10 cellular contexts compared by ENCODE assay signal in the genomic region with DNA sequence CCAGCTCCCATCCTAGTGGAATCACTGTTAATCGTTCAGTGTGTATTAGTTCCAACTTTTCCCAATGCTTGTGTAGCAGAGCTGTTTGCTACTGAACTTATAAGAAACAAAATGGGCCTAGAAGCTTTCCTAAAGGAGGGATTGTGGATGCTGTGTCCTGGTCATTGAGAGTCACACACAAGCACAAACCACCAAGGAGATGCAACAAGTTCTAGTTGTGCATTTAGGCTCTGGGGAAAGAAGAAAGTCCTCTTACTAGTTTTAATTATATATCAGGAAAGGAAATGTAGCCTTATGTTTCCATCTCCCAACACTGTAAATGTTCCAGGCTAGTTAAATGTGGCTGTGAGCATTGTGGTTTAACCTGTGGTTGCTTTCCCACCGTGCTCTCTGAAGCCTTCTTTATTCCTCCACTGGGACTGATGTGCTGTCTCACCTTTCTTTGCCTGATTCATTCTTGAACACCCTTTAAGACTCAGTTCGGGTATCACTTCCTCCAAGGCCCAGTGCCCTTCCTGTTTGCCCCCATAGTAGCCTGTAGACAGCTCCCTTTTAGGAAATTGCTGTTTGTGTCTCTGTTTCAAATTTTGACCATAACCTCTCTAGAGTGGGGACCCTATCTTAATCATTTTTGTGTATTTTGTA. TPM values are rescaled to one million over a fixed set of nuclear protein-coding genes. Genes with fewer than 3 reads are reported as not detected.
DNase-seq lines count a peak whose midpoint lies in the region; ATAC-seq and TF ChIP-seq lines count a peak whose summit lies in the region.
"Had no signal": no experiment of that assay in that cellular context is flagged by ENCODE, and none has a peak within 500 bp of the region (broad histone marks: within the 10 kb centered on the region; RNA-seq: fewer than 3 reads in every experiment).

No MANE protein-coding gene starts in this region.

- peak overlapping the region; percentile 21 for H3K4me3 ChIP-seq in Loucy (ENCODE audit: low read length, poor library complexity, severe bottlenecking)
- H3K4me3 ChIP-seq in naive thymus-derived CD4-positive, alpha-beta T cell (ENCODE audit: low read length), result no peak overlapping the region
- H3K4me3 ChIP-seq: psoas muscle, thyroid gland had no signal

- H3K36me3 ChIP-seq in Loucy (ENCODE audit: insufficient read depth, low read length), result no peaks in the 10 kb centered on the region
- no peaks in the 10 kb centered on the region for H3K36me3 ChIP-seq in naive thymus-derived CD4-positive, alpha-beta T cell (ENCODE audit: control insufficient read depth in 2 of 3, insufficient read depth in 3 of 3, low read length in 3 of 3)

- CTCF ChIA-PET in naive thymus-derived CD4-positive, alpha-beta T cell (lab: Charles Lee), result interaction anchor here (1.0 kb wide), 1 partner anchor 9 kb away, joined by 3 read pairs; no protein-coding TSS in a partner anchor

- TF ChIP-seq CTCF in Loucy (conservative IDR thresholded peaks at IDR 0.05; ENCODE audit: low read length), result no peak
- no peak for TF ChIP-seq CTCF in endothelial cell (IDR thresholded peaks at IDR 0.05; ENCODE audit: unreplicated experiment)

- ATAC-seq in GM18907 (IDR thresholded peaks at IDR 0.05; ENCODE audit: unreplicated experiment), result peak; percentile 100
- ATAC-seq in HG02759 (IDR thresholded peaks at IDR 0.05; ENCODE audit: unreplicated experiment), result peak; percentile 99
- peak; percentile 32 for ATAC-seq in naive thymus-derived CD4-positive, alpha-beta T cell
- ATAC-seq: psoas muscle had no signal

- no peak overlapping the region for H3K4me3 Mint-ChIP-seq in naive thymus-derived CD4-positive, alpha-beta T cell
- no peak overlapping the region for H3K4me3 Mint-ChIP-seq in endothelial cell (ENCODE audit: unreplicated experiment)

- peaks cover 0 to 4% (median 0%) of the 10 kb centered on the region in 11 donors for H3K9me3 Mint-ChIP-seq in naive thymus-derived CD4-positive, alpha-beta T cell
- H3K9me3 Mint-ChIP-seq in endothelial cell (ENCODE audit: unreplicated experiment), result no peaks in the 10 kb centered on the region

- no peak for DNase-seq in naive thymus-derived CD4-positive, alpha-beta T cell
- DNase-seq in hypothalamus (lab: John Stamatoyannopoulos, UW) (no peak), endothelial cell (ENCODE audit: low spot score) (no peak), NCI-H1694 (lab: John Stamatoyannopoulos, UW) (no peak), SHP77 treated with DMSO at 0.1 percent for 48 hours (lab: John Stamatoyannopoulos, UW) (no peak)
- DNase-seq: psoas muscle, thyroid gland had no signal

- H3K4me1 Mint-ChIP-seq in naive thymus-derived CD4-positive, alpha-beta T cell, result peaks cover 0 to 13% (median 8%) of the 10 kb centered on the region in 7 donors
- peaks cover 4% of the 10 kb centered on the region for H3K4me1 Mint-ChIP-seq in endothelial cell (ENCODE audit: unreplicated experiment)

- no peaks in the 10 kb centered on the region for H3K27me3 Mint-ChIP-seq in naive thymus-derived CD4-positive, alpha-beta T cell
- H3K27me3 Mint-ChIP-seq in endothelial cell (ENCODE audit: unreplicated experiment), result no peaks in the 10 kb centered on the region

- no peaks in the 10 kb centered on the region for H3K9me3 ChIP-seq in Loucy (ENCODE audit: insufficient read depth, low read depth, low read length)
- H3K9me3 ChIP-seq in naive thymus-derived CD4-positive, alpha-beta T cell (ENCODE audit: control insufficient read depth in 2 of 3, low read length in 3 of 3), result no peaks in the 10 kb centered on the region
- H3K9me3 ChIP-seq: psoas muscle, thyroid gland had no signal

- POLR2A ChIA-PET in naive thymus-derived CD4-positive, alpha-beta T cell (lab: Charles Lee), result no interaction called here

- H3K4me2 ChIP-seq in Loucy (ENCODE audit: low read depth, low read length, poor library complexity, severe bottlenecking), result peak overlapping the region; percentile 46

- H3K36me3 Mint-ChIP-seq in naive thymus-derived CD4-positive, alpha-beta T cell, result peaks cover 0 to 7% (median 4%) of the 10 kb centered on the region in 5 donors
- no peaks in the 10 kb centered on the region for H3K36me3 Mint-ChIP-seq in endothelial cell (ENCODE audit: low read depth, unreplicated experiment)

- peaks cover 7% of the 10 kb centered on the region; the same call in 1 of the 2 replicates for H3F3A ChIP-seq in Loucy (ENCODE audit: low read depth)

- H3K9me2 ChIP-seq in Loucy (replicated peaks; ENCODE audit: low read depth, low read length), result no peaks in the 10 kb centered on the region

- H2AFZ ChIP-seq in Loucy (ENCODE audit: low read length), result no peak overlapping the region

- no peak overlapping the region for H3K27ac Mint-ChIP-seq in naive thymus-derived CD4-positive, alpha-beta T cell
- no peak overlapping the region for H3K27ac Mint-ChIP-seq in endothelial cell (ENCODE audit: unreplicated experiment)

- intact Hi-C loops in naive thymus-derived CD4-positive, alpha-beta T cell (cut with micrococcal nuclease), result no loop called here

- no peaks in the 10 kb centered on the region for H3K27me3 ChIP-seq in Loucy (ENCODE audit: insufficient read depth, low read length, poor library complexity, severe bottlenecking)
- no peaks in the 10 kb centered on the region for H3K27me3 ChIP-seq in naive thymus-derived CD4-positive, alpha-beta T cell (ENCODE audit: control insufficient read depth in 2 of 2, insufficient read depth in 2 of 2, low read length in 2 of 2)
- H3K27me3 ChIP-seq: thyroid gland had no signal

- no peaks in the 10 kb centered on the region for H4K20me1 ChIP-seq in Loucy (ENCODE audit: insufficient read depth, low read length, poor library complexity, severe bottlenecking)

- H3K4me1 ChIP-seq in Loucy (ENCODE audit: insufficient read depth, low read length, poor library complexity, severe bottlenecking), result peaks cover 27% of the 10 kb centered on the region
- H3K4me1 ChIP-seq in naive thymus-derived CD4-positive, alpha-beta T cell (ENCODE audit: control insufficient read depth in 2 of 2, insufficient read depth in 2 of 2, low read length in 2 of 2), result no peaks in the 10 kb centered on the region
- H3K4me1 ChIP-seq: psoas muscle, thyroid gland had no signal

- no peaks in the 10 kb centered on the region for H3K79me2 ChIP-seq in Loucy (ENCODE audit: insufficient read depth, low read length)

- no peak overlapping the region for H3K27ac ChIP-seq in naive thymus-derived CD4-positive, alpha-beta T cell (ENCODE audit: low read depth, low read length)
- H3K27ac ChIP-seq: psoas muscle, thyroid gland had no signal

- H3K9ac ChIP-seq in Loucy (ENCODE audit: low read depth, low read length, poor library complexity, severe bottlenecking), result no peak overlapping the region

RNA-seq across cellular contexts. Expression of a gene that starts 34.3 kb away (rescaled TPM):
- total RNA-seq in naive thymus-derived CD4-positive, alpha-beta T cell, result 10 to 100 TPM in 1 of 5 experiments, 1 to 10 TPM in 4; 3.3 to 29.0 (median 6.1) TPM
- polyA plus RNA-seq in naive thymus-derived CD4-positive, alpha-beta T cell, result 1 to 10 TPM in 1 of 2 donors, under 1 TPM in 1; 0.45 to 1.7 TPM
- 9.3 TPM for total RNA-seq in endothelial cell (ENCODE audit: unreplicated experiment)

RNA-seq across cellular contexts. Expression of a gene that starts 55.9 kb away (rescaled TPM):
- total RNA-seq in naive thymus-derived CD4-positive, alpha-beta T cell, result 10 to 100 TPM in 4 of 5 experiments, 1 to 10 TPM in 1; 8.4 to 19.3 (median 16.7) TPM
- 10 to 100 TPM; 32.2 to 48.5 TPM for polyA plus RNA-seq in naive thymus-derived CD4-positive, alpha-beta T cell
- 8.5 TPM for total RNA-seq in endothelial cell (ENCODE audit: unreplicated experiment)

Comparison
In these comparisons a context has a peak if more than half of its experiments do, and no peak if none do; other contexts are left out.
1. ATAC-seq: peak in every context shown above with its lines; median percentile 100 in GM18907; 99 in HG02759; 32 in naive thymus-derived CD4-positive, alpha-beta T cell.